Comparison of ENCODE assay signal across 9 cellular contexts in genomic region chr1:39788426-39788757, GRCh38. TPM values are rescaled to one million over a fixed set of nuclear protein-coding genes. Genes with fewer than 3 reads are reported as not detected.
DNase-seq lines count a peak whose midpoint lies in the region; ATAC-seq and TF ChIP-seq lines count a peak whose summit lies in the region.
"Had no signal": no experiment of that assay in that cellular context is flagged by ENCODE, and none has a peak within 500 bp of the region (broad histone marks: within the 10 kb centered on the region; RNA-seq: fewer than 3 reads in every experiment).

No MANE protein-coding gene starts in this region.

- peaks cover 7% of the 10 kb centered on the region for H3K4me1 Mint-ChIP-seq in endothelial cell (ENCODE audit: unreplicated experiment)

- no peak overlapping the region for H3K27ac ChIP-seq in esophagus (ENCODE audit: low read depth in 2 of 2, low read length in 1 of 2)
- peak overlapping the region in 1 of 4 donors; percentile 8 for H3K27ac ChIP-seq in sigmoid colon

- ATAC-seq in GM18867 (IDR thresholded peaks at IDR 0.05; ENCODE audit: unreplicated experiment): peak; percentile 17
- ATAC-seq in HG03439 (IDR thresholded peaks at IDR 0.05; ENCODE audit: unreplicated experiment): peak; percentile 3

- intact Hi-C loops in sigmoid colon (cut with DNase I): no loop called here

- H3K9me3 Mint-ChIP-seq in endothelial cell (ENCODE audit: unreplicated experiment): no peaks in the 10 kb centered on the region

- 0 to 4% methylated on average over 2 to 51 of the region's 51 CpGs for WGBS in esophagus, 2 donors
- whole genome bisulfite sequencing in sigmoid colon, 2 donors: 1 to 4% methylated on average over 51 of the region's 51 CpGs

- H3K36me3 ChIP-seq in esophagus (ENCODE audit: control insufficient read depth in 2 of 2, insufficient read depth in 2 of 2, low read length in 1 of 2): no peaks in the 10 kb centered on the region
- no peaks in the 10 kb centered on the region for H3K36me3 ChIP-seq in sigmoid colon

- no peak for TF ChIP-seq POLR2A in sigmoid colon (IDR thresholded peaks at IDR 0.05)

- H3K27ac Mint-ChIP-seq in endothelial cell (ENCODE audit: unreplicated experiment): no peak overlapping the region

- H3K9me3 ChIP-seq in esophagus (ENCODE audit: control insufficient read depth in 2 of 2, insufficient read depth in 1 of 2, low read depth in 1 of 2, low read length in 1 of 2) (no peaks in the 10 kb centered on the region), sigmoid colon (no peaks in the 10 kb centered on the region)

- no peak for TF ChIP-seq EP300 in sigmoid colon (IDR thresholded peaks at IDR 0.05)

- TF ChIP-seq CTCF in sigmoid colon (IDR thresholded peaks at IDR 0.05): no peak
- no peak for TF ChIP-seq CTCF in endothelial cell (IDR thresholded peaks at IDR 0.05; ENCODE audit: unreplicated experiment)

- DNase-seq in sigmoid colon (no peak), NCI-H1436 (lab: John Stamatoyannopoulos, UW) (no peak), endothelial cell (ENCODE audit: low spot score) (no peak), NAMALWA (ENCODE audit: low spot score) (no peak), NOMO-1 treated with DMSO at 0.1 percent for 48 hours (lab: John Stamatoyannopoulos, UW; ENCODE audit: unreplicated experiment) (no peak)

- H3K27me3 ChIP-seq in esophagus (ENCODE audit: control insufficient read depth in 1 of 2, insufficient read depth in 2 of 2, low read length in 2 of 2) (no peaks in the 10 kb centered on the region), sigmoid colon (peaks cover 22 to 40% (median 24%) of the 10 kb centered on the region in 3 donors)

- H3K36me3 Mint-ChIP-seq in endothelial cell (ENCODE audit: low read depth, unreplicated experiment): no peaks in the 10 kb centered on the region

- no peak overlapping the region for H3K4me3 Mint-ChIP-seq in endothelial cell (ENCODE audit: unreplicated experiment)

- peaks cover 28% of the 10 kb centered on the region for H3K27me3 Mint-ChIP-seq in endothelial cell (ENCODE audit: unreplicated experiment)

- H3K4me3 ChIP-seq in esophagus (ENCODE audit: low read depth in 1 of 2, low read length in 2 of 2): peak overlapping the region; percentile 62 to 65
- peak overlapping the region in 3 of 4 donors; percentile 41 to 53 (median 50) for H3K4me3 ChIP-seq in sigmoid colon

- peaks cover 3 to 7% of the 10 kb centered on the region in 2 donors for H3K4me1 ChIP-seq in esophagus (ENCODE audit: control insufficient read depth in 2 of 2, insufficient read depth in 2 of 2, low read length in 1 of 2)
- peaks cover 0 to 11% (median 7%) of the 10 kb centered on the region in 4 donors for H3K4me1 ChIP-seq in sigmoid colon

RNA-seq across cellular contexts. Expression of gene BMP8B, which starts 0.3 kb away (rescaled TPM):
- polyA plus RNA-seq in esophagus: under 1 TPM; 0.12 to 0.36 TPM
- 1 to 10 TPM in 1 of 4 donors, under 1 TPM in 3; 0.16 to 2.1 (median 0.68) TPM for total RNA-seq in sigmoid colon
- 1 to 10 TPM; 3.0 to 4.6 (median 3.0) TPM for polyA plus RNA-seq in sigmoid colon
- total RNA-seq in endothelial cell (ENCODE audit: unreplicated experiment): 0.10 TPM

RNA-seq across cellular contexts. Expression of gene OXCT2, which starts 17.2 kb away (rescaled TPM):
- polyA plus RNA-seq in esophagus (under 1 TPM; 0.25 to 0.28 TPM), sigmoid colon (1 to 10 TPM in 1 of 3 donors, not detected in 2; 1.5 TPM)
- total RNA-seq in sigmoid colon (1 to 10 TPM in 1 of 4 donors, under 1 TPM in 3; 0.55 to 2.0 (median 0.85) TPM), endothelial cell (ENCODE audit: unreplicated experiment) (0.36 TPM)
- total RNA-seq: skeletal muscle tissue had no signal

RNA-seq across cellular contexts. Expression of gene PPIE, which starts 49.7 kb away (rescaled TPM):
- polyA plus RNA-seq in esophagus: 10 to 100 TPM; 24.7 to 41.3 TPM
- 10 to 100 TPM; 43.5 to 56.4 (median 47.1) TPM for total RNA-seq in sigmoid colon
- 10 to 100 TPM; 43.2 to 48.1 (median 43.2) TPM for polyA plus RNA-seq in sigmoid colon
- total RNA-seq in endothelial cell (ENCODE audit: unreplicated experiment): 38.1 TPM
